In the genomic region with DNA sequence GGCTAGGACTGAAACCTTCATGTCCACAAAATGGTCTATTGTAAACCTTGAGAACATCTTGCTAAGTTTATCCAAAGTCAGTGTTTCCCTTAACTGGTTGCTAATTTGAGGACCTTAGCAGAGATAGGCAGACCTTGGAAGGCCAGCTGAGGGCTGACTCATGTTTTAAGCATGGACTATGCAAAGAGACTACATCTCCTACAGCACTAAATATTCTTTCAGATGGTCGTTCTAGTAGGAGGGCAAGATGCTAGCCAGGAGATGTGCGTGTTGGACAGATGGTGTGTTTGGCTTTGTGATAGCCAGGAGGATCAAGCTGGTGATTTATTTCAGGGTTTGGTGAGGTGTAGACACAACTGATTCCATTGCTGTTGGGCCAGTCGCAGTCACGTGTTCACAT, we compare ENCODE assay signal across 14 cellular contexts.
A peak's percentile ranks its signal among the peaks of the same experiment; 100 is the strongest.
DNase-seq lines count a peak whose midpoint lies in the region; ATAC-seq, FAIRE-seq and TF ChIP-seq lines count a peak whose summit lies in the region.
"Had no signal": no experiment of that assay in that cellular context is flagged by ENCODE, and none has a peak within 500 bp of the region (broad histone marks: within the 10 kb centered on the region; RNA-seq: fewer than 3 reads in every experiment).

No MANE protein-coding gene starts in this region.

- H3K9ac ChIP-seq in PC-3 (ENCODE audit: low read length): no peak overlapping the region
- H3K9ac ChIP-seq: BLaER1 treated with 17β-estradiol and CSF1 and Interleukin-3, amounts not matched to agents 10 nM and 100 nM had no signal

- no peaks in the 10 kb centered on the region for H3K27me3 ChIP-seq in PC-3 (ENCODE audit: low read length)
- H3K27me3 ChIP-seq in esophagus muscularis mucosa: no peaks in the 10 kb centered on the region
- H3K27me3 ChIP-seq: BLaER1 treated with 17β-estradiol and CSF1 and Interleukin-3, amounts not matched to agents 10 nM and 100 nM; SJSA1 had no signal

- peak; percentile 72 for ATAC-seq in PC-3
- no peak for ATAC-seq in HG03521 (IDR thresholded peaks at IDR 0.05; ENCODE audit: unreplicated experiment)
- ATAC-seq: esophagus mucosa; stimulated activated effector memory CD8-positive, alpha-beta T cell treated with anti-CD3 and anti-CD28 coated beads, Interleukin-12 subunit alpha, Interleukin-12 subunit beta, amount 100 ng/mL, for 72 hours had no signal

- H3K4me3 ChIP-seq in AG10803 (ENCODE audit: low read length) (no peak overlapping the region), PC-3 (ENCODE audit: low read length) (no peak overlapping the region), esophagus muscularis mucosa (no peak overlapping the region)
- H3K4me3 ChIP-seq: BLaER1 treated with 17β-estradiol and CSF1 and Interleukin-3, amounts not matched to agents 10 nM and 100 nM; SJSA1 had no signal

- no peak for TF ChIP-seq EP300 in esophagus muscularis mucosa (IDR thresholded peaks at IDR 0.05)

- CTCF ChIA-PET in PC-3 (lab: Charles Lee): interaction anchor here (0.6 kb wide), 1 partner anchor 31 kb away, joined by 3 read pairs; no protein-coding TSS in a partner anchor

- no peak overlapping the region for H2AFZ ChIP-seq in PC-3 (ENCODE audit: low read length)

- H3K36me3 ChIP-seq in PC-3 (ENCODE audit: low read depth, low read length): peaks cover 2% of the 10 kb centered on the region; the same call in 1 of the 2 replicates
- H3K36me3 ChIP-seq in esophagus muscularis mucosa: peaks cover 0 to 44% (median 18%) of the 10 kb centered on the region in 4 donors
- H3K36me3 ChIP-seq: SJSA1 had no signal

- no peaks in the 10 kb centered on the region for H3K9me2 ChIP-seq in PC-3 (replicated peaks; ENCODE audit: low read length)

- H3F3A ChIP-seq in PC-3 (ENCODE audit: low read length, unreplicated experiment): no peaks in the 10 kb centered on the region

- peak; percentile 82 for DNase-seq in AG10803 (ENCODE audit: low read depth)
- DNase-seq in PC-3: peak; percentile 64
- no peak for DNase-seq in esophagus muscularis mucosa (ENCODE audit: extremely low spot score)
- DNase-seq in myocyte (ENCODE audit: low read depth): peak; percentile 75
- no peak for DNase-seq in activated CD8-positive, alpha-beta memory T cell treated with anti-CD3 and anti-CD28 coated beads, Interleukin-2, amount 50 U/mL, for 4 hours
- no peak for DNase-seq in activated naive CD4-positive, alpha-beta T cell treated with anti-CD3 and anti-CD28 coated beads, Interleukin-2, amount 50 U/mL, for 16 hours
- DNase-seq in GM12891 (ENCODE audit: insufficient read length, low spot score): no peak
- DNase-seq: activated CD4-positive, alpha-beta T cell treated with anti-CD3 and anti-CD28 coated beads, Interleukin-2, amount 10 ng/mL, durations not matched to agents 7 days and 5 days; activated naive CD8-positive, alpha-beta T cell treated with anti-CD3 and anti-CD28 coated beads for 36 hours had no signal

- intact Hi-C loops in PC-3 (cut with micrococcal nuclease): no loop called here
- intact Hi-C loops in esophagus muscularis mucosa (cut with DNase I): no loop called here

- TF ChIP-seq CTCF in AG10803 (conservative IDR thresholded peaks at IDR 0.05; ENCODE audit: low read length) (no peak), PC-3 (conservative IDR thresholded peaks at IDR 0.05; ENCODE audit: low read depth, low read length) (no peak), esophagus muscularis mucosa (IDR thresholded peaks at IDR 0.05) (no peak)

- FAIRE-seq in GM12891 (lab: Jason Lieb, UNC): no peak

- TF ChIP-seq POLR2A in esophagus muscularis mucosa (IDR thresholded peaks at IDR 0.05; ENCODE audit: low read depth) (no peak), GM12891 (IDR thresholded peaks at IDR 0.05; ENCODE audit: low read depth, low read length) (no peak)

- no peaks in the 10 kb centered on the region for H3K79me2 ChIP-seq in PC-3 (ENCODE audit: low read length)

- H3K4me1 ChIP-seq in PC-3 (ENCODE audit: insufficient read depth, low read length): peaks cover 42% of the 10 kb centered on the region
- H3K4me1 ChIP-seq in esophagus muscularis mucosa: peaks cover 44 to 100% (median 96%) of the 10 kb centered on the region in 4 donors

- POLR2A ChIA-PET in PC-3 (lab: Charles Lee; ENCODE audit: unreplicated experiment): no interaction called here

- BruUV-seq in PC-3 (replicated peaks; lab: Mats Ljungman, UMichigan): no TSS peak

- H4K20me1 ChIP-seq in PC-3 (ENCODE audit: low read length): no peaks in the 10 kb centered on the region
- H4K20me1 ChIP-seq: BLaER1 treated with 17β-estradiol and CSF1 and Interleukin-3, amounts not matched to agents 10 nM and 100 nM had no signal

- H3K4me2 ChIP-seq in PC-3 (ENCODE audit: low read length): peak overlapping the region; percentile 45
- H3K4me2 ChIP-seq: BLaER1 treated with 17β-estradiol and CSF1 and Interleukin-3, amounts not matched to agents 10 nM and 100 nM had no signal

- H3K27ac ChIP-seq in PC-3 (ENCODE audit: low read length): no peak overlapping the region
- peak overlapping the region; percentile 80 to 98 (median 90) for H3K27ac ChIP-seq in esophagus muscularis mucosa (replicated peaks in 1 of 4)
- H3K27ac ChIP-seq: BLaER1 treated with 17β-estradiol and CSF1 and Interleukin-3, amounts not matched to agents 10 nM and 100 nM; SJSA1 had no signal

- H3K9me3 ChIP-seq in PC-3 (ENCODE audit: low read length): no peaks in the 10 kb centered on the region
- no peaks in the 10 kb centered on the region for H3K9me3 ChIP-seq in esophagus muscularis mucosa
- H3K9me3 ChIP-seq: BLaER1 treated with 17β-estradiol and CSF1 and Interleukin-3, amounts not matched to agents 10 nM and 100 nM; SJSA1 had no signal

- 61% methylated on average over 4 of the region's 4 CpGs for WGBS in esophagus muscularis mucosa

TF ChIP-seq in GM12891, 5 proteins besides CTCF, POLR2A, EP300 and RAD21:
- TF ChIP-seq POU2F2 (IDR thresholded peaks at IDR 0.05; ENCODE audit: low read depth, low read length) (no peak), TAF1 (IDR thresholded peaks at IDR 0.05; ENCODE audit: low read depth, low read length) (no peak), PAX5 (IDR thresholded peaks at IDR 0.05; ENCODE audit: insufficient read depth, low read length, severe bottlenecking) (no peak), SPI1 (IDR thresholded peaks at IDR 0.05; ENCODE audit: low read depth, low read length) (no peak), POLR2AphosphoS5 (IDR thresholded peaks at IDR 0.05; ENCODE audit: low read depth, low read length) (no peak)

Comparison
In these comparisons a context has a peak if more than half of its experiments do, and no peak if none do; other contexts are left out.
1. DNase-seq: peak in AG10803 (single experiment), PC-3 (single experiment) and myocyte (single experiment); none in esophagus muscularis mucosa (single experiment), activated CD8-positive, alpha-beta memory T cell treated with anti-CD3 and anti-CD28 coated beads, Interleukin-2, amount 50 U/mL, for 4 hours (single experiment), activated naive CD4-positive, alpha-beta T cell treated with anti-CD3 and anti-CD28 coated beads, Interleukin-2, amount 50 U/mL, for 16 hours (single experiment) and GM12891 (single experiment).